8 cellular contexts compared by ENCODE assay signal in the genomic region with DNA sequence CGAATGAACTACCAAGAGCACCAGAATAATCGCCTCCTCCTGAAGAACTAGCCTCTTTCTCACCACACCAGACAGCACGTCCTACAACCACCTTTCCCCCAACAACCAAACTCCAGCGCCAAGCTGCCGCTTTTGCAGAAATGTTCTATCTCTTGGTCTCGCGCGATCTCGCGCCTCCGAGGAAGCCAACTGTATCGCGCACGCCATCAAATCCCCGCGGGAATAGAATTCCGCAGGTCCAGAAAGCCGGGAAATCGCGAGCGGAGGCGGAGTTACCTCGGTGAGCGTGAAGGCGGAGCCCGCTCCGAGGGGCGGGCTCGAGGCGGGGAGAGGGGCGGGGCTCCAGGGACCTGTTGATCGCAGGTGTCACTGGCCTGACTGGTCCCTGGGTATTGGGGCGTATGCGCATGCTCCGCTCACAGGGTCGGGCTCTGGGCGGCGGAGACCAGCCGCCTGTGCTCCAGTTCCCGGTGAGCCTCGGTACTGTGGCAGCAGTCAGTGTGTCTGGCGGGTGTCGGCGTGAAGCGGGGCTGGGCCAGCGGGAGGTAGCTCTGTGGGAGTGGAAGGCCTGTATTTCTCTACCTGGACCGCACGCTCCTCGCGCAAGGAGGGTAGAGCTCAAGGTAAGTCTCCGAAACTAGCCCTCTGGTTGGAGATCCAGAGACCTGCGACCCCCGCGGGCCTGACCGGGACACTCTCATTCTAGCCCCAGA. TPM values are rescaled to one million over a fixed set of nuclear protein-coding genes. Genes with fewer than 3 reads are reported as not detected.
DNase-seq lines count a peak whose midpoint lies in the region; ATAC-seq and TF ChIP-seq lines count a peak whose summit lies in the region.

A gene (plus strand): TSS at position 463 of the 713 bp plus-strand sequence. CDS start 27,047 bp downstream, outside the sequence.

- POLR2A ChIA-PET in AG04450 (lab: Yijun Ruan, JAX): interaction anchor here (0.8 to 2.7 kb wide), 7 partner anchors 88 to 223 kb away, joined by 3 to 14 read pairs (median 4); a partner anchor contains a TSS

- 1% methylated on average over 54 of the region's 55 CpGs for WGBS in smooth muscle cell (ENCODE audit: low lambda C conversion rate)

- peak within 1 kb of the TSS; percentile 93 for H2AFZ ChIP-seq in smooth muscle cell (ENCODE audit: low read depth)

- ATAC-seq in GM19023 (IDR thresholded peaks at IDR 0.05; ENCODE audit: unreplicated experiment) (peak; percentile 94), HG03280 (IDR thresholded peaks at IDR 0.05; ENCODE audit: unreplicated experiment) (peak; percentile 93)
- ATAC-seq in activated CD4-positive, CD25-positive, alpha-beta regulatory T cell treated with anti-CD3 and anti-CD28 coated beads, Interleukin-2, amount 50 U/mL, for 24 hours: peak; percentile 90 to 94
- ATAC-seq in central memory CD8-positive, alpha-beta T cell (replicated peaks; ENCODE audit: extremely low read depth, poor library complexity, severe bottlenecking): peak; percentile 89

- H4K20me1 ChIP-seq in smooth muscle cell (ENCODE audit: low read depth): no peaks in the 10 kb centered on the region

- TF ChIP-seq CTCF in AG04450 (IDR thresholded peaks at IDR 0.05; ENCODE audit: low read depth, low read length) (no peak), smooth muscle cell (IDR thresholded peaks at IDR 0.05; ENCODE audit: borderline replicate concordance, insufficient read depth, poor library complexity, severe bottlenecking) (no peak)

- peak within 1 kb of the TSS; percentile 79 for H3K27ac ChIP-seq in AG04450 (ENCODE audit: low read depth, low read length)
- H3K27ac ChIP-seq in smooth muscle cell (ENCODE audit: low read depth): peak within 1 kb of the TSS; percentile 86

- no peaks in the 10 kb centered on the region for H3K27me3 Mint-ChIP-seq in central memory CD8-positive, alpha-beta T cell
- peaks cover 2 to 13% (median 10%) of the 10 kb centered on the region in 3 donors for H3K27me3 Mint-ChIP-seq in immature natural killer cell (ENCODE audit: low read depth in 3 of 3)

- peak; percentile 92 for DNase-seq in AG04450 (ENCODE audit: low read depth, low spot score)
- peak; percentile 88 to 98 for DNase-seq in NCI-H446 (lab: John Stamatoyannopoulos, UW)
- DNase-seq in central memory CD8-positive, alpha-beta T cell (ENCODE audit: low spot score in 2 of 2): peak; percentile 91
- DNase-seq in immature natural killer cell: peak; percentile 91 to 95 (median 93)
- peak; percentile 88 for DNase-seq in smooth muscle cell (lab: John Stamatoyannopoulos, UW; ENCODE audit: unreplicated experiment)

- H3K4me2 ChIP-seq in smooth muscle cell: peak within 1 kb of the TSS; percentile 89

- H3F3A ChIP-seq in smooth muscle cell (ENCODE audit: low read depth): no peaks in the 10 kb centered on the region

- H3K9me3 Mint-ChIP-seq in central memory CD8-positive, alpha-beta T cell: no peaks in the 10 kb centered on the region
- H3K9me3 Mint-ChIP-seq in immature natural killer cell: no peaks in the 10 kb centered on the region

- peaks cover 6% of the 10 kb centered on the region for H3K4me1 ChIP-seq in smooth muscle cell (ENCODE audit: low read depth)

- H3K4me1 Mint-ChIP-seq in central memory CD8-positive, alpha-beta T cell: peaks cover 27% of the 10 kb centered on the region
- H3K4me1 Mint-ChIP-seq in immature natural killer cell: peaks cover 25 to 41% of the 10 kb centered on the region in 2 donors

- peak within 1 kb of the TSS; percentile 91 for H3K9ac ChIP-seq in smooth muscle cell (ENCODE audit: low read depth)

- H3K4me3 ChIP-seq in AG04450 (ENCODE audit: low read depth, low read length): peak within 1 kb of the TSS; percentile 81
- peak within 1 kb of the TSS; percentile 73 for H3K4me3 ChIP-seq in smooth muscle cell

- H3K36me3 ChIP-seq in smooth muscle cell (ENCODE audit: low read depth): no peaks in the 10 kb centered on the region

- peaks cover 11% of the 10 kb centered on the region for H3K36me3 Mint-ChIP-seq in central memory CD8-positive, alpha-beta T cell (ENCODE audit: insufficient read depth)
- H3K36me3 Mint-ChIP-seq in immature natural killer cell: peaks cover under 1 to 5% (median 4%) of the 10 kb centered on the region in 3 donors

- H3K27ac Mint-ChIP-seq in central memory CD8-positive, alpha-beta T cell (ENCODE audit: low read depth): peak within 1 kb of the TSS; percentile 96
- peak within 1 kb of the TSS; percentile 89 to 94 (median 91) for H3K27ac Mint-ChIP-seq in immature natural killer cell

- H3K27me3 ChIP-seq in AG04450 (ENCODE audit: control insufficient read depth, insufficient read depth, low read length) (no peaks in the 10 kb centered on the region), smooth muscle cell (ENCODE audit: low read depth) (no peaks in the 10 kb centered on the region)

- H3K4me3 Mint-ChIP-seq in central memory CD8-positive, alpha-beta T cell: peak within 1 kb of the TSS; percentile 94
- peak within 1 kb of the TSS; percentile 93 to 99 (median 96) for H3K4me3 Mint-ChIP-seq in immature natural killer cell

- CTCF ChIA-PET in AG04450 (lab: Charles Lee): interaction anchor here (0.7 to 4.4 kb wide), 11 partner anchors 10 to 245 kb away, joined by 3 to 31 read pairs (median 3); no protein-coding TSS in a partner anchor

- peaks cover 31% of the 10 kb centered on the region for H3K79me2 ChIP-seq in smooth muscle cell (ENCODE audit: low read depth)

- H3K9me3 ChIP-seq in AG04450 (ENCODE audit: control insufficient read depth, insufficient read depth, low read length): no peaks in the 10 kb centered on the region
- H3K9me3 ChIP-seq in smooth muscle cell (replicated peaks; ENCODE audit: low read depth): no peaks in the 10 kb centered on the region

RNA-seq across cellular contexts. Expression of the gene that starts here (rescaled TPM):
- polyA plus RNA-seq in AG04450 (2011; rRNA removed): 15.6 and 19.0 TPM in 2 replicates
- 14.8 and 19.2 TPM in 2 replicates for polyA minus RNA-seq in AG04450 (2011; rRNA and poly(A)+ RNA removed)
- 1 to 10 TPM; 1.9 to 7.6 (median 4.7) TPM for polyA plus RNA-seq in immature natural killer cell
- total RNA-seq in smooth muscle cell: 16.3 and 23.2 TPM in 2 replicates
- polyA plus RNA-seq in smooth muscle cell: 4.2 and 12.6 TPM in 2 replicates

Comparison
In these comparisons a context has a peak if more than half of its experiments do, and no peak if none do; other contexts are left out.
1. Peak in every context shown above with its lines: DNase-seq, ATAC-seq, H3K4me3 ChIP-seq and H3K27ac ChIP-seq.